Comparison of ENCODE assay signal across 8 cellular contexts in the genomic region with DNA sequence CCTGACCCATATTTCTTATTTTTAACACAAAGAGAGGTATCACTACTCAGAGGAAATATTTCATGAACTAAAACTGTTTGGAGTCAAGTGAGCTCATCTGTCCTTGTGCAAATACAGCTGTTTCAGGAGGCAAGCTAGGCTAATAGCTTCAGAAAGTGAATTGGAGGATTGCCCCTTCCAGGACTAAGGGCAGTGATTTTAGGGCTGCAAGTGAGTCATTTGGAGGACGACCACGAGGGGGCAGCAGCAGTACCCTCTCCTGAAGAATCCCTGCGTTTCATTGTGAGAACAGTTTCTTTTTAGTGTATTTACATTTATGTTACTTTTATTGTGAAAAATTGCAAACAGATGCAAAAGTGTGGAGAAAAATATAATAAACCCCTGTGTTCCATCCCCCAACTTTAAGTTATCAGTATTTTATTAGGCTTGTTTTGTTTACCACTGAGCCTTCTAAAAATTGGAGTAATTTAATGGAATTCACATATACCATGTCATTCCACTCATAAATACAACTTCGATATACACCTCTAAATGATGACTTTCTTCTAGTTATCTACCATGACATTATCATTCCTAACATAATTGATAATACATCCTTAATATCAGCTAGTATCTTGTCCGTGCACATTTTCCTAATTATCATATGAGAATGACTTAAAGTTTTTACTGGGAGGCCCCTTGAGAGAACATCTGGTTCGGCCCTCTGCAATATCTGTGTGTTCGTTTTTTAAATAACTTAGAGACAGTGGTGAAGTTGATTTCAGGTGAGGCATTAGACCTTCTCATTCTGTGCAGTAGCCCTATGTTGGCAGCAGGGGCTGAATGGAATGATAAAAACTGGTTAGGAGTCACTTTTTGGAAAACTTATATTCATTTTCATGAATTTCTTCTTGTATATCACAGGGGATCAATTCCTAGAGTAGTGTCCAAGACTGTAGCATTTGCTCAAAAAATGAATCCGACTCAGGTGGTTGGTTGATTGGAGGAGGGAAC. TPM values are rescaled to one million over a fixed set of nuclear protein-coding genes. Genes with fewer than 3 reads are reported as not detected.
DNase-seq lines count a peak whose midpoint lies in the region; ATAC-seq and TF ChIP-seq lines count a peak whose summit lies in the region.

No MANE protein-coding gene starts in this region.

- H3K36me3 Mint-ChIP-seq in activated naive CD8-positive, alpha-beta T cell treated with anti-CD3 and anti-CD28 coated beads for 36 hours, result peaks cover 27% of the 10 kb centered on the region

- H3K36me3 ChIP-seq in MM.1S (replicated peaks; ENCODE audit: insufficient read depth, low read length), result peaks cover 5% of the 10 kb centered on the region; the same call in 1 of the 2 replicates
- H3K36me3 ChIP-seq in cardiac muscle cell, result peaks cover 51% of the 10 kb centered on the region
- peaks cover 16 to 25% of the 10 kb centered on the region in 2 donors for H3K36me3 ChIP-seq in prostate gland

- no peaks in the 10 kb centered on the region for H3K9me3 Mint-ChIP-seq in activated naive CD8-positive, alpha-beta T cell treated with anti-CD3 and anti-CD28 coated beads for 36 hours

- 47% methylated on average over 8 of the region's 8 CpGs for WGBS in prostate gland

- H3F3A ChIP-seq in MM.1S (ENCODE audit: insufficient read depth, low read length), result no peaks in the 10 kb centered on the region

- CTCF ChIA-PET in GM10248 (lab: Yijun Ruan, JAX), result interaction anchor here (0.7 to 7.4 kb wide), 24 partner anchors 7 to 898 kb away, joined by 3 to 77 read pairs (median 4); a partner anchor contains a TSS

- no peaks in the 10 kb centered on the region for H3K79me2 ChIP-seq in MM.1S (ENCODE audit: low read length)

- TF ChIP-seq POLR2A in prostate gland (IDR thresholded peaks at IDR 0.05), result no peak

- H3K4me2 ChIP-seq in MM.1S (ENCODE audit: low read depth, low read length), result no peak overlapping the region

- no peaks in the 10 kb centered on the region for H4K20me1 ChIP-seq in MM.1S (ENCODE audit: insufficient read depth, low read length)

- H3K4me1 Mint-ChIP-seq in activated naive CD8-positive, alpha-beta T cell treated with anti-CD3 and anti-CD28 coated beads for 36 hours, result peaks cover 9% of the 10 kb centered on the region

- no peak overlapping the region for H3K4me3 ChIP-seq in MM.1S (ENCODE audit: low read length)
- H3K4me3 ChIP-seq in cardiac muscle cell, result no peak overlapping the region
- no peak overlapping the region for H3K4me3 ChIP-seq in prostate gland

- H3K4me1 ChIP-seq in MM.1S (ENCODE audit: low read length) (peaks cover 6% of the 10 kb centered on the region), cardiac muscle cell (ENCODE audit: low read depth) (no peaks in the 10 kb centered on the region), prostate gland (replicated peaks) (no peaks in the 10 kb centered on the region)

- no peaks in the 10 kb centered on the region for H3K9me3 ChIP-seq in MM.1S (replicated peaks; ENCODE audit: insufficient read depth, low read length)
- H3K9me3 ChIP-seq in cardiac muscle cell (ENCODE audit: low read depth), result no peaks in the 10 kb centered on the region
- no peaks in the 10 kb centered on the region for H3K9me3 ChIP-seq in prostate gland

- no peaks in the 10 kb centered on the region for H3K27me3 Mint-ChIP-seq in activated naive CD8-positive, alpha-beta T cell treated with anti-CD3 and anti-CD28 coated beads for 36 hours

- POLR2A ChIA-PET in GM10248 (lab: Yijun Ruan, JAX), result no interaction called here

- no peak overlapping the region for H3K27ac ChIP-seq in MM.1S (ENCODE audit: low read length)
- no peak overlapping the region for H3K27ac ChIP-seq in cardiac muscle cell
- H3K27ac ChIP-seq in prostate gland, result no peak overlapping the region

- no peak for ATAC-seq in HG02938 (IDR thresholded peaks at IDR 0.05; ENCODE audit: unreplicated experiment)
- no peak for ATAC-seq in HG03432 (IDR thresholded peaks at IDR 0.05; ENCODE audit: unreplicated experiment)

- H3K4me3 Mint-ChIP-seq in activated naive CD8-positive, alpha-beta T cell treated with anti-CD3 and anti-CD28 coated beads for 36 hours, result no peak overlapping the region

- no peaks in the 10 kb centered on the region for H3K9me2 ChIP-seq in MM.1S (replicated peaks; ENCODE audit: insufficient read depth, low read length)

- H3K27me3 ChIP-seq in MM.1S (replicated peaks; ENCODE audit: insufficient read depth, low read length) (no peaks in the 10 kb centered on the region), cardiac muscle cell (no peaks in the 10 kb centered on the region), prostate gland (replicated peaks; ENCODE audit: insufficient read depth) (no peaks in the 10 kb centered on the region)

- TF ChIP-seq CTCF in GM10248 (IDR thresholded peaks at IDR 0.05; ENCODE audit: control extremely low read depth, extremely low read depth, low read depth, missing control alignments), result peak; percentile 79
- peak; percentile 83 for TF ChIP-seq CTCF in MM.1S (IDR thresholded peaks at IDR 0.05; ENCODE audit: low read length)
- TF ChIP-seq CTCF in cardiac muscle cell (IDR thresholded peaks at IDR 0.05; ENCODE audit: low read depth, low read length), result peak; percentile 87
- peak; percentile 58 to 77 (median 64) for TF ChIP-seq CTCF in prostate gland (IDR thresholded peaks at IDR 0.05)

- DNase-seq in GM10248 (ENCODE audit: extremely low spot score) (peak; percentile 84), MM.1S (peak; percentile 70), SW 1271 (lab: John Stamatoyannopoulos, UW) (peak; percentile 42 to 79), cardiac muscle cell (ENCODE audit: low read depth in 1 of 2, low spot score in 1 of 2) (peak; percentile 82 to 88), prostate gland (ENCODE audit: low spot score) (peak; percentile 59)
- DNase-seq in activated naive CD8-positive, alpha-beta T cell treated with anti-CD3 and anti-CD28 coated beads for 36 hours, result peak; percentile 71

- no peak overlapping the region for H3K9ac ChIP-seq in MM.1S (ENCODE audit: low read length)

- H3K27ac Mint-ChIP-seq in activated naive CD8-positive, alpha-beta T cell treated with anti-CD3 and anti-CD28 coated beads for 36 hours, result no peak overlapping the region

- intact Hi-C loops in prostate gland (cut with DNase I), result loop anchor here (5.0 kb wide), 1 partner anchor 36 kb away; a partner anchor contains a TSS

- H2AFZ ChIP-seq in MM.1S (ENCODE audit: low read length), result no peak overlapping the region

RNA-seq across cellular contexts. Expression of a gene that starts 13.7 kb away (rescaled TPM):
- 10 to 100 TPM; 15.5 to 15.9 TPM for total RNA-seq in activated naive CD8-positive, alpha-beta T cell treated with anti-CD3 and anti-CD28 coated beads for 36 hours
- total RNA-seq in cardiac muscle cell (22.9 and 26.6 TPM in 2 replicates), prostate gland (10 to 100 TPM; 15.4 to 27.8 TPM)
- 23.6 and 24.1 TPM in 2 replicates for polyA plus RNA-seq in cardiac muscle cell

RNA-seq across cellular contexts. Expression of a gene that starts 19.9 kb away (rescaled TPM):
- 1 to 10 TPM; 2.6 to 2.7 TPM for total RNA-seq in activated naive CD8-positive, alpha-beta T cell treated with anti-CD3 and anti-CD28 coated beads for 36 hours
- total RNA-seq in cardiac muscle cell (not detected in 2 replicates), prostate gland (1 to 10 TPM; 1.5 to 3.4 TPM)
- polyA plus RNA-seq in cardiac muscle cell, result not detected in 2 replicates

RNA-seq across cellular contexts. Expression of a gene that starts 35.8 kb away (rescaled TPM):
- 10 to 100 TPM; 26.5 to 28.2 TPM for total RNA-seq in activated naive CD8-positive, alpha-beta T cell treated with anti-CD3 and anti-CD28 coated beads for 36 hours
- 59.9 and 68.9 TPM in 2 replicates for total RNA-seq in cardiac muscle cell
- polyA plus RNA-seq in cardiac muscle cell, result 43.9 and 47.7 TPM in 2 replicates
- total RNA-seq in prostate gland, result 10 to 100 TPM; 52.0 to 60.2 TPM
